In genomic region chr11:47448566-47449427, GRCh38 we compare ENCODE assay signal across 2 cellular contexts.
TF ChIP-seq lines count a peak whose summit lies in the region.

Gene RAPSN (minus strand): TSS chr11:47449136. CDS start chr11:47448964, 172 bp downstream.

TF ChIP-seq in IMR-90, 13 proteins besides CTCF, POLR2A, EP300 and RAD21:
- no peak for TF ChIP-seq NFE2L2 (IDR thresholded peaks at IDR 0.05; ENCODE audit: low read depth, low read length)

TF ChIP-seq in K562, 482 proteins besides CTCF, POLR2A, EP300 and RAD21:
- TF ChIP-seq ZNF347 (CRISPR knock-in tag; IDR thresholded peaks at IDR 0.05; ENCODE audit: low read depth) (no peak), USF1 (CRISPR knock-in tag; IDR thresholded peaks at IDR 0.05) (peak; percentile 48), FOSL1 (tag; conservative IDR thresholded peaks at IDR 0.05) (no peak), ARNT (IDR thresholded peaks at IDR 0.05) (no peak), USF2 (CRISPR knock-in tag; IDR thresholded peaks at IDR 0.05) (peak; percentile 50), TEAD2 (tag; IDR thresholded peaks at IDR 0.05) (no peak), HMG20B (CRISPR knock-in tag; IDR thresholded peaks at IDR 0.05) (no peak), SPI1 (IDR thresholded peaks at IDR 0.05; ENCODE audit: borderline replicate concordance, low read depth, low read length) (no peak)
